Comparison of ENCODE assay signal across 13 cellular contexts in genomic region chrY:19503092-19503449, GRCh38.
DNase-seq lines count a peak whose midpoint lies in the region; TF ChIP-seq lines count a peak whose summit lies in the region.
"Had no signal": no experiment of that assay in that cellular context is flagged by ENCODE, and none has a peak within 500 bp of the region (broad histone marks: within the 10 kb centered on the region; RNA-seq: fewer than 3 reads in every experiment).

No MANE protein-coding gene starts in this region.

- TF ChIP-seq EP300 in sigmoid colon (IDR thresholded peaks at IDR 0.05), result no peak

- peak overlapping the region; percentile 31; the same call in 1 of the 2 replicates for H3K9ac ChIP-seq in OCI-LY1 (ENCODE audit: low read length)

- H3K36me3 ChIP-seq in OCI-LY1 (ENCODE audit: insufficient read depth, low read length), result no peaks in the 10 kb centered on the region
- H3K36me3 ChIP-seq in muscle layer of duodenum (ENCODE audit: control insufficient read depth in 1 of 2, insufficient read depth in 2 of 2, low read length in 2 of 2), result no peaks in the 10 kb centered on the region
- no peaks in the 10 kb centered on the region for H3K36me3 ChIP-seq in sigmoid colon
- H3K36me3 ChIP-seq: heart right ventricle had no signal

- peak overlapping the region; percentile 55 for H3K4me3 ChIP-seq in OCI-LY1 (ENCODE audit: low read depth, low read length, poor library complexity, severe bottlenecking)
- H3K4me3 ChIP-seq in muscle layer of duodenum (ENCODE audit: low read depth in 1 of 2, low read length in 2 of 2), result peak overlapping the region; percentile 7 to 14
- H3K4me3 ChIP-seq in sigmoid colon, result no peak overlapping the region
- H3K4me3 ChIP-seq: heart right ventricle had no signal

- H3K4me3 Mint-ChIP-seq in activated naive CD4-positive, alpha-beta T cell treated with anti-CD3 and anti-CD28 coated beads, Interleukin-2, amount 50 U/mL, for 24 hours, result peak overlapping the region; percentile 91

- H3F3A ChIP-seq in OCI-LY1 (ENCODE audit: insufficient read depth, low read length), result no peaks in the 10 kb centered on the region

- intact Hi-C loops in sigmoid colon (cut with DNase I), result no loop called here

- H3K79me2 ChIP-seq in OCI-LY1 (ENCODE audit: insufficient read depth, low read length), result no peaks in the 10 kb centered on the region

- H3K4me1 ChIP-seq in OCI-LY1 (ENCODE audit: insufficient read depth, low read length, severe bottlenecking) (peaks cover 8% of the 10 kb centered on the region), muscle layer of duodenum (ENCODE audit: control insufficient read depth in 1 of 2, insufficient read depth in 2 of 2, low read length in 2 of 2) (no peaks in the 10 kb centered on the region), sigmoid colon (no peaks in the 10 kb centered on the region)
- H3K4me1 ChIP-seq: heart right ventricle had no signal

- H3K27me3 Mint-ChIP-seq in activated naive CD4-positive, alpha-beta T cell treated with anti-CD3 and anti-CD28 coated beads, Interleukin-2, amount 50 U/mL, for 24 hours, result no peaks in the 10 kb centered on the region

- H3K4me2 ChIP-seq in OCI-LY1 (ENCODE audit: low read length), result peak overlapping the region; percentile 65

- H3K27ac Mint-ChIP-seq in activated naive CD4-positive, alpha-beta T cell treated with anti-CD3 and anti-CD28 coated beads, Interleukin-2, amount 50 U/mL, for 24 hours, result peak overlapping the region; percentile 95

- DNase-seq in CD1c-positive myeloid dendritic cell (ENCODE audit: extremely low spot score) (peak; percentile 1), NCI-H2081 (lab: John Stamatoyannopoulos, UW) (no peak), sigmoid colon (no peak), NCI-H1092 treated with DMSO at 0.1 percent for 48 hours (lab: John Stamatoyannopoulos, UW) (no peak), GF-D8 (lab: John Stamatoyannopoulos, UW) (no peak)
- DNase-seq: heart right ventricle, NCI-H1694 treated with DMSO at 0.1 percent for 48 hours, PC-3, posterior cingulate gyrus, trophoblast cell had no signal

- H3K27me3 ChIP-seq in OCI-LY1 (ENCODE audit: insufficient read depth, low read length) (no peaks in the 10 kb centered on the region), muscle layer of duodenum (ENCODE audit: low read depth, low read length) (no peaks in the 10 kb centered on the region), sigmoid colon (no peaks in the 10 kb centered on the region)

- H3K36me3 Mint-ChIP-seq in activated naive CD4-positive, alpha-beta T cell treated with anti-CD3 and anti-CD28 coated beads, Interleukin-2, amount 50 U/mL, for 24 hours, result no peaks in the 10 kb centered on the region

- no peaks in the 10 kb centered on the region for H4K20me1 ChIP-seq in OCI-LY1 (ENCODE audit: insufficient read depth, low read length)

- no peak for TF ChIP-seq POLR2A in sigmoid colon (IDR thresholded peaks at IDR 0.05)

- 37 to 51% methylated on average over 15 of the region's 15 CpGs for WGBS in sigmoid colon, 2 donors

- H3K9me3 Mint-ChIP-seq in activated naive CD4-positive, alpha-beta T cell treated with anti-CD3 and anti-CD28 coated beads, Interleukin-2, amount 50 U/mL, for 24 hours, result no peaks in the 10 kb centered on the region

- TF ChIP-seq CTCF in OCI-LY1 (IDR thresholded peaks at IDR 0.05; ENCODE audit: low read length) (peak; percentile 50; the same call in 1 of the 2 replicates), sigmoid colon (IDR thresholded peaks at IDR 0.05) (no peak)

- no peak overlapping the region for H2AFZ ChIP-seq in OCI-LY1 (ENCODE audit: low read length)

- peaks cover 43% of the 10 kb centered on the region for H3K4me1 Mint-ChIP-seq in activated naive CD4-positive, alpha-beta T cell treated with anti-CD3 and anti-CD28 coated beads, Interleukin-2, amount 50 U/mL, for 24 hours

- H3K9me3 ChIP-seq in OCI-LY1 (ENCODE audit: low read length), result no peaks in the 10 kb centered on the region
- no peaks in the 10 kb centered on the region for H3K9me3 ChIP-seq in muscle layer of duodenum (ENCODE audit: control insufficient read depth in 1 of 2, low read length in 2 of 2)
- H3K9me3 ChIP-seq in sigmoid colon, result no peaks in the 10 kb centered on the region
- H3K9me3 ChIP-seq: heart right ventricle had no signal

- no peaks in the 10 kb centered on the region for H3K9me2 ChIP-seq in OCI-LY1 (ENCODE audit: low read depth, low read length)

- H3K27ac ChIP-seq in OCI-LY1 (ENCODE audit: low read depth, low read length, poor library complexity, severe bottlenecking), result no peak overlapping the region
- H3K27ac ChIP-seq in muscle layer of duodenum (ENCODE audit: low read length), result no peak overlapping the region
- H3K27ac ChIP-seq in sigmoid colon, result no peak overlapping the region
- H3K27ac ChIP-seq: heart right ventricle had no signal

Comparison
In these comparisons a context has a peak if more than half of its experiments do, and no peak if none do; other contexts are left out.
1. H3K4me3 ChIP-seq: peak in OCI-LY1 (single experiment) and muscle layer of duodenum (2 of 2); none in sigmoid colon (0 of 4).